21 cellular contexts compared by ENCODE assay signal in the genomic region with DNA sequence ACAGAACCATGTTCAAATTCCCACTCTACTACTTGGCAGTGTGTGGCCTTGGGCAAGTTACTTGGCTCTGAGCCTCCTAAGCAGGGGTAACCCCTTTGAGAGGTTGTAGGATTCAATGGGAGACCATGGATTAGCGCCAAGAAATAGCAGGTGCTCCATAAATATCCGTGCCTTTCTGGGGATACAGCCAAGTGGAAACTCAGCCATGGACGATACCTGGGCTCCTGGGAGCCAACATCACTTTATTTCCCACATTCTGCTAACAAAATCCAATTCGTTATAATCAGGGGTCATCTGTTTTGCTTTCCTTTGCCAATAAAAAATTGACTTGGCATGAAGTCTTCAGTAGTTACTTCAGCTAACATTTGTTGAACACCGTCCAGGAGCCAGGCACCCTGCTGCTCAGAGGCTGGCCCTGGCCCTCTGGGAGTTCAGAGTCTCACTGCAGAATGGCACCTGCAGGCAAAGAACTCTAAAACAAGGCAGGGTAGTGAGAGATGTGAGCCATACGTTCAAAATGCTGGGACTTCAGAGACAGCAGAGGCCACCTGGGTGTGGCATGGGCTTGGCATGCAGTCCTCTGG. TPM values are rescaled to one million over a fixed set of nuclear protein-coding genes. Genes with fewer than 3 reads are reported as not detected.
A peak's percentile ranks its signal among the peaks of the same experiment; 100 is the strongest.
DNase-seq lines count a peak whose midpoint lies in the region; ATAC-seq and TF ChIP-seq lines count a peak whose summit lies in the region.
"Had no signal": no experiment of that assay in that cellular context is flagged by ENCODE, and none has a peak within 500 bp of the region (broad histone marks: within the 10 kb centered on the region; RNA-seq: fewer than 3 reads in every experiment).

No MANE protein-coding gene starts in this region.

- H3K27me3 Mint-ChIP-seq in activated T-cell treated with anti-CD3 and anti-CD28 coated beads, Interleukin-2, amount 50 U/mL, for 4 hours (ENCODE audit: low read depth): no peaks in the 10 kb centered on the region
- H3K27me3 Mint-ChIP-seq: activated CD4-positive, alpha-beta memory T cell treated with anti-CD3 and anti-CD28 coated beads, Interleukin-2, amount 10 ng/mL, durations not matched to agents 7 days and 5 days; CD8-positive, alpha-beta memory T cell; stimulated activated naive B cell treated with anti-CD40 and anti-IgM and Interleukin-4, amounts not matched to agents 10 μg/mL and 1 μg/mL and 100 μg/mL, for 72 hours had no signal

- H3K4me2 ChIP-seq in osteoblast (ENCODE audit: insufficient read depth, low read length): no peak overlapping the region

- H3K4me1 Mint-ChIP-seq in activated T-cell treated with anti-CD3 and anti-CD28 coated beads, Interleukin-2, amount 50 U/mL, for 4 hours (ENCODE audit: low read depth): peaks cover 5% of the 10 kb centered on the region

- DNase-seq in NCI-H1436 (lab: John Stamatoyannopoulos, UW) (peak; percentile 27), NCI-H1436 treated with DMSO at 0.1 percent for 48 hours (lab: John Stamatoyannopoulos, UW) (no peak), NB4 (ENCODE audit: low read depth) (peak; percentile 66), NCI-H446 (lab: John Stamatoyannopoulos, UW) (peak; percentile 88 to 98), osteoblast (ENCODE audit: insufficient read length, low spot score, missing footprints) (peak; percentile 47), dermis blood vessel endothelial cell (no peak)
- DNase-seq in activated T-cell treated with anti-CD3 and anti-CD28 coated beads, Interleukin-2, amount 50 U/mL, for 4 hours: no peak
- DNase-seq: 8988T; activated CD4-positive, alpha-beta memory T cell treated with anti-CD3 and anti-CD28 coated beads, Interleukin-2, amount 10 ng/mL, durations not matched to agents 7 days and 5 days; activated gamma-delta T cell; CD8-positive, alpha-beta memory T cell; GM23248; hypothalamus; KBM-7; NCI-H510A; stimulated activated naive B cell treated with anti-CD40 and anti-IgM and Interleukin-4, amounts not matched to agents 10 μg/mL and 1 μg/mL and 100 μg/mL, for 72 hours had no signal

- TF ChIP-seq POLR2A in NB4 (IDR thresholded peaks at IDR 0.05; ENCODE audit: extremely low read depth, insufficient read length): no peak

- H3K27me3 ChIP-seq in osteoblast (ENCODE audit: insufficient read depth, low read length): no peaks in the 10 kb centered on the region
- H3K27me3 ChIP-seq: left lung had no signal

- H3K4me3 Mint-ChIP-seq in activated T-cell treated with anti-CD3 and anti-CD28 coated beads, Interleukin-2, amount 50 U/mL, for 4 hours: no peak overlapping the region
- H3K4me3 Mint-ChIP-seq: activated CD4-positive, alpha-beta memory T cell treated with anti-CD3 and anti-CD28 coated beads, Interleukin-2, amount 10 ng/mL, durations not matched to agents 7 days and 5 days; CD8-positive, alpha-beta memory T cell; nephron; stimulated activated naive B cell treated with anti-CD40 and anti-IgM and Interleukin-4, amounts not matched to agents 10 μg/mL and 1 μg/mL and 100 μg/mL, for 72 hours had no signal

- no peaks in the 10 kb centered on the region for H3K79me2 ChIP-seq in osteoblast (ENCODE audit: insufficient read depth, low read length)

- no peaks in the 10 kb centered on the region for H3K36me3 Mint-ChIP-seq in activated T-cell treated with anti-CD3 and anti-CD28 coated beads, Interleukin-2, amount 50 U/mL, for 4 hours (ENCODE audit: insufficient read depth)
- H3K36me3 Mint-ChIP-seq: CD8-positive, alpha-beta memory T cell had no signal

- no peak overlapping the region for H2AFZ ChIP-seq in osteoblast (ENCODE audit: low read length)
- H2AFZ ChIP-seq: GM23248 had no signal

- H3K36me3 ChIP-seq in osteoblast (ENCODE audit: insufficient read depth, low read length): no peaks in the 10 kb centered on the region
- H3K36me3 ChIP-seq: left lung had no signal

- H3K9me3 ChIP-seq in osteoblast (ENCODE audit: low read depth, low read length): no peaks in the 10 kb centered on the region
- H3K9me3 ChIP-seq: left lung had no signal

- H3K4me1 ChIP-seq in osteoblast (ENCODE audit: insufficient read depth, low read length): no peaks in the 10 kb centered on the region

- H3K9me3 Mint-ChIP-seq in activated T-cell treated with anti-CD3 and anti-CD28 coated beads, Interleukin-2, amount 50 U/mL, for 4 hours: no peaks in the 10 kb centered on the region
- H3K9me3 Mint-ChIP-seq: activated CD4-positive, alpha-beta memory T cell treated with anti-CD3 and anti-CD28 coated beads, Interleukin-2, amount 10 ng/mL, durations not matched to agents 7 days and 5 days; CD8-positive, alpha-beta memory T cell; nephron had no signal

- no peak for TF ChIP-seq CTCF in NB4 (IDR thresholded peaks at IDR 0.05; ENCODE audit: low read depth, low read length)
- TF ChIP-seq CTCF in osteoblast (IDR thresholded peaks at IDR 0.05; ENCODE audit: extremely low read depth, low read depth, low read length): no peak

- H3K4me3 ChIP-seq in NB4 (ENCODE audit: low read depth, low read length) (no peak overlapping the region), osteoblast (ENCODE audit: insufficient read depth, low read length) (no peak overlapping the region)
- H3K4me3 ChIP-seq: GM23248, left lung had no signal

- no peaks in the 10 kb centered on the region for H4K20me1 ChIP-seq in osteoblast (ENCODE audit: insufficient read depth, low read length)

- H3K27ac ChIP-seq in osteoblast (ENCODE audit: low read depth, low read length): no peak overlapping the region
- H3K27ac ChIP-seq: GM23248 had no signal

- no peak for ATAC-seq in activated T-cell treated with anti-CD3 and anti-CD28 coated beads, Interleukin-2, amount 50 U/mL, for 4 hours
- no peak for ATAC-seq in GM21737 (IDR thresholded peaks at IDR 0.05; ENCODE audit: unreplicated experiment)
- ATAC-seq: stimulated activated naive B cell treated with anti-CD40 and anti-IgM and Interleukin-4, amounts not matched to agents 10 μg/mL and 1 μg/mL and 100 μg/mL, for 72 hours had no signal

RNA-seq across cellular contexts. Expression of a gene that starts 42.3 kb away (rescaled TPM):
- total RNA-seq in osteoblast (not detected in 2 replicates), dermis blood vessel endothelial cell (not detected in 2 replicates)
- total RNA-seq in activated T-cell treated with anti-CD3 and anti-CD28 coated beads, Interleukin-2, amount 50 U/mL, for 4 hours: not detected
- total RNA-seq: astrocyte; CD8-positive, alpha-beta memory T cell; fibroblast of lung; GM23248 had no signal

RNA-seq across cellular contexts. Expression of a gene that starts 47.4 kb away (rescaled TPM):
- total RNA-seq in osteoblast (not detected in 2 replicates), dermis blood vessel endothelial cell (not detected in 2 replicates)
- not detected for total RNA-seq in activated T-cell treated with anti-CD3 and anti-CD28 coated beads, Interleukin-2, amount 50 U/mL, for 4 hours
- total RNA-seq: activated CD4-positive, alpha-beta memory T cell treated with anti-CD3 and anti-CD28 coated beads, Interleukin-2, amount 10 ng/mL, durations not matched to agents 7 days and 5 days; astrocyte; CD8-positive, alpha-beta memory T cell; fibroblast of lung; GM23248 had no signal

Comparison
In these comparisons a context has a peak if more than half of its experiments do, and no peak if none do; other contexts are left out.
1. DNase-seq: peak in NCI-H1436 (single experiment), NB4 (single experiment), NCI-H446 (2 of 2) and osteoblast (single experiment); none in NCI-H1436 treated with DMSO at 0.1 percent for 48 hours (single experiment), activated T-cell treated with anti-CD3 and anti-CD28 coated beads, Interleukin-2, amount 50 U/mL, for 4 hours (single experiment) and dermis blood vessel endothelial cell (single experiment).